ENCODE assay signal across 2 cellular contexts in genomic region chr6:123316733-123317323, GRCh38.
A peak's percentile ranks its signal among the peaks of the same experiment; 100 is the strongest.
TF ChIP-seq lines count a peak whose summit lies in the region.

No MANE protein-coding gene starts in this region.

TF ChIP-seq in IMR-90, 13 proteins besides CTCF, POLR2A, EP300 and RAD21 (continued from another document):
- TF ChIP-seq ELK1 (IDR thresholded peaks at IDR 0.05; ENCODE audit: borderline replicate concordance, low read depth, low read length) = no peak
- no peak for TF ChIP-seq MAZ (IDR thresholded peaks at IDR 0.05; ENCODE audit: borderline replicate concordance, low read depth, low read length)
- no peak; the same call in 1 of the 2 replicates for TF ChIP-seq SMC3 (IDR thresholded peaks at IDR 0.05; ENCODE audit: low read depth, low read length)
- no peak for TF ChIP-seq CEBPB (IDR thresholded peaks at IDR 0.05; ENCODE audit: low read depth, low read length)
- TF ChIP-seq CHD1 (IDR thresholded peaks at IDR 0.05; ENCODE audit: low read depth, low read length) = no peak
- no peak for TF ChIP-seq MAFK (IDR thresholded peaks at IDR 0.05; ENCODE audit: low read depth, low read length)

TF ChIP-seq in HepG2, 621 proteins besides CTCF, POLR2A, EP300 and RAD21 (continued from another document):
- TF ChIP-seq ARID3A (IDR thresholded peaks at IDR 0.05; ENCODE audit: low read depth, low read length) (peak; percentile 72; the same call in 1 of the 2 replicates), SMC3 (IDR thresholded peaks at IDR 0.05; ENCODE audit: low read length) (peak; percentile 61), ZNF766 (CRISPR knock-in tag; IDR thresholded peaks at IDR 0.05; ENCODE audit: borderline replicate concordance) (no peak), ZNF121 (CRISPR knock-in tag; IDR thresholded peaks at IDR 0.05) (no peak), STAG1 (CRISPR knock-in tag; IDR thresholded peaks at IDR 0.05) (peak; percentile 57), ZNF326 (CRISPR knock-in tag; IDR thresholded peaks at IDR 0.05; ENCODE audit: borderline replicate concordance) (no peak), ZFP82 (CRISPR knock-in tag; IDR thresholded peaks at IDR 0.05; ENCODE audit: borderline replicate concordance) (no peak), ZNF362 (CRISPR knock-in tag; IDR thresholded peaks at IDR 0.05; ENCODE audit: borderline replicate concordance) (no peak), PHF5A (CRISPR knock-in tag; IDR thresholded peaks at IDR 0.05; ENCODE audit: low read depth, unreplicated experiment) (no peak), PAF1 (CRISPR knock-in tag; IDR thresholded peaks at IDR 0.05) (no peak), RXRB (CRISPR knock-in tag; IDR thresholded peaks at IDR 0.05; ENCODE audit: borderline replicate concordance) (no peak), JUN (CRISPR knock-in tag; IDR thresholded peaks at IDR 0.05) (no peak), ELF3 (CRISPR knock-in tag; IDR thresholded peaks at IDR 0.05) (no peak)
